1 cellular context compared by ENCODE assay signal in genomic region chr1:179445593-179445992, GRCh38.
A peak's percentile ranks its signal among the peaks of the same experiment; 100 is the strongest.
TF ChIP-seq lines count a peak whose summit lies in the region.

No MANE protein-coding gene starts in this region.

TF ChIP-seq in K562, 482 proteins besides CTCF, POLR2A, EP300 and RAD21 (continued from another document):
- TF ChIP-seq HMG20B (CRISPR knock-in tag; IDR thresholded peaks at IDR 0.05) (no peak), PRMT5 (CRISPR knock-in tag; IDR thresholded peaks at IDR 0.05) (no peak), ZNF3 (CRISPR knock-in tag; IDR thresholded peaks at IDR 0.05) (no peak), HDAC3 (IDR thresholded peaks at IDR 0.05; ENCODE audit: borderline replicate concordance, partially characterized antibody) (no peak), SAFB (IDR thresholded peaks at IDR 0.05; ENCODE audit: borderline replicate concordance, low read depth, low read length) (no peak), ID3 (CRISPR knock-in tag; IDR thresholded peaks at IDR 0.05) (no peak), ID3 (tag; IDR thresholded peaks at IDR 0.05) (no peak), C11orf30 (IDR thresholded peaks at IDR 0.05; ENCODE audit: low read depth) (peak; percentile 93), MAFK (IDR thresholded peaks at IDR 0.05; ENCODE audit: low read length) (peak; percentile 98)
